ENCODE assay signal across 8 cellular contexts in the genomic region with DNA sequence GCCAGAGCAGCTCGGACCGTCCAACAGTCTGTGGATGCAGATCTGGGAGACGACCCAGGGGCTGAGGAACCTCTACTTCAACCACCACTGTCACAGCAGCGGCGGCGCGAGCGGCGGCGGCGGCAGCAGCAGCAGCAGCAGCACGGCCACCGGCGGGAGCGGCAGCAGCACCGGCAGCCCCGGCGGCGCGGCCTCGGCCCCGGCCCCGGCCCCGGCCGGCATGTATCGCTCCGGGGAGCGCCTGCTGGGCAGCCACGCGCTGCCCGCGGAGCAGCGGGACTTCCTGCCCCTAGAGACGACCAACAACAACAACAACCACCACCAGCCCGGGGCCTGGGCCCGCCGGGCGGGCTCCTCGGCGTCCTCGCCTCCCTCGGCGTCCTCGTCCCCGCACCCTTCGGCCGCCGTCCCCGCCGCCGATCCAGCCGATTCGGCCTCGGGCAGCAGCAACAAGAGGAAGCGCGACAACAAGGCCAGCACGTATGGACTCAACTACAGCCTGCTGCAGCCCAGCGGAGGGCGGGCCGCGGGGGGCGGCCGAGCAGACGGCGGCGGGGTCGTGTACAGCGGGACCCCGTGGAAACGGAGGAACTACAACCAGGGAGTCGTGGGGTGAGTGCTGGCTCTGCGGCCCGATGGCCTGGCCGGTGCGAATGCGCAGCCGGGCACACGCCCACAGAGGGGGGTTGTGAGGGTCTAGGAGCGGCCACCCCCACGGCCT. TPM values are rescaled to one million over a fixed set of nuclear protein-coding genes. Genes with fewer than 3 reads are reported as not detected.
DNase-seq lines count a peak whose midpoint lies in the region; ATAC-seq lines count a peak whose summit lies in the region.

No MANE protein-coding gene starts in this region.

- in situ Hi-C loops in SK-MEL-5 (cut with HindIII; ENCODE audit: low pct_unique_long_range_greater_than_20kb, low sequenced_read_pairs), result no loop called here

- peaks cover 1 to 39% (median 31%) of the 10 kb centered on the region in 5 donors for H3K4me1 ChIP-seq in subcutaneous abdominal adipose tissue (ENCODE audit: control insufficient read depth in 5 of 5, insufficient read depth in 5 of 5, low read length in 5 of 5)

- peak; percentile 74 for DNase-seq in Right ventricle myocardium inferior (ENCODE audit: missing footprints)
- no peak for DNase-seq in left ventricle myocardium superior
- peak; percentile 15 for DNase-seq in SK-MEL-5 (ENCODE audit: low read depth, low spot score)
- DNase-seq in dermis blood vessel endothelial cell, result peak; percentile 43
- DNase-seq in lung microvascular endothelial cell (ENCODE audit: low read depth in 2 of 2), result peak; percentile 36 to 41
- DNase-seq in NCI-H1436 (lab: John Stamatoyannopoulos, UW), result no peak

- H3K27ac ChIP-seq in subcutaneous abdominal adipose tissue (ENCODE audit: low read depth, low read length), result peak overlapping the region; percentile 73

- peak overlapping the region in 4 of 5 donors; percentile 82 to 94 (median 88) for H3K9ac ChIP-seq in subcutaneous abdominal adipose tissue (ENCODE audit: low read length in 5 of 5)

- H3K36me3 ChIP-seq in subcutaneous abdominal adipose tissue (ENCODE audit: control insufficient read depth in 5 of 5, insufficient read depth in 5 of 5, low read length in 5 of 5), result no peaks in the 10 kb centered on the region

- no peaks in the 10 kb centered on the region for H3K27me3 ChIP-seq in subcutaneous abdominal adipose tissue (ENCODE audit: control insufficient read depth in 5 of 5, insufficient read depth in 4 of 5, low read length in 5 of 5)

- ATAC-seq in Right ventricle myocardium inferior (no peak), left ventricle myocardium superior (no peak), HG02973 (IDR thresholded peaks at IDR 0.05; ENCODE audit: unreplicated experiment) (peak; percentile 8)

- H3K4me3 ChIP-seq in subcutaneous abdominal adipose tissue (ENCODE audit: low read depth in 1 of 5, low read length in 5 of 5), result peak overlapping the region; percentile 76 to 91 (median 86)

- no peaks in the 10 kb centered on the region for H3K9me3 ChIP-seq in subcutaneous abdominal adipose tissue (ENCODE audit: control insufficient read depth in 5 of 5, low read length in 5 of 5)

- intact Hi-C loops in Right ventricle myocardium inferior (cut with DNase I), result loop anchor here (2.0 kb wide), 2 partner anchors 49 to 57 kb away; no protein-coding TSS in a partner anchor
- intact Hi-C loops in left ventricle myocardium superior (cut with micrococcal nuclease), result loop anchor here (10.0 kb wide), 1 partner anchor 51 kb away; no protein-coding TSS in a partner anchor

RNA-seq across cellular contexts. Expression of gene TENT4B, which starts 0.7 kb away (rescaled TPM):
- 7.8 TPM for total RNA-seq in Right ventricle myocardium inferior
- 7.8 TPM for total RNA-seq in left ventricle myocardium superior
- 6.0 and 7.2 TPM in 2 replicates for total RNA-seq in SK-MEL-5 (2014; rRNA removed; shearing (Covaris generic))
- polyA plus RNA-seq in SK-MEL-5 (2015; cell fraction: cytosol; rRNA removed), result 6.3 and 10.3 TPM in 2 replicates
- polyA plus RNA-seq in SK-MEL-5 (2015; cell fraction: nucleus; rRNA removed), result 10.7 and 12.6 TPM in 2 replicates
- 11.9 and 13.1 TPM in 2 replicates for total RNA-seq in dermis blood vessel endothelial cell
- 5.2 and 7.7 TPM in 2 replicates for total RNA-seq in lung microvascular endothelial cell

Comparison
In these comparisons a context has a peak if more than half of its experiments do, and no peak if none do; other contexts are left out.
1. DNase-seq: peak in Right ventricle myocardium inferior (single experiment), SK-MEL-5 (single experiment), dermis blood vessel endothelial cell (single experiment) and lung microvascular endothelial cell (2 of 2); none in left ventricle myocardium superior (single experiment) and NCI-H1436 (single experiment).